ENCODE assay signal across 8 cellular contexts in genomic region chr2:156334496-156335478, GRCh38. TPM values are rescaled to one million over a fixed set of nuclear protein-coding genes. Genes with fewer than 3 reads are reported as not detected.
A peak's percentile ranks its signal among the peaks of the same experiment; 100 is the strongest.
DNase-seq lines count a peak whose midpoint lies in the region; ATAC-seq, FAIRE-seq and TF ChIP-seq lines count a peak whose summit lies in the region.

No MANE protein-coding gene starts in this region.

- ATAC-seq in A549 (peak; percentile 65 to 74), GM18867 (IDR thresholded peaks at IDR 0.05; ENCODE audit: unreplicated experiment) (peak; percentile 15), HG03280 (IDR thresholded peaks at IDR 0.05; ENCODE audit: unreplicated experiment) (peak; percentile 15)
- peak; percentile 38 for ATAC-seq in activated CD8-positive, alpha-beta memory T cell treated with anti-CD3 and anti-CD28 coated beads, Interleukin-2, amount 10 ng/mL, durations not matched to agents 7 days and 5 days

- H4K5ac ChIP-seq in mesendoderm (ENCODE audit: low read length) = no peak overlapping the region

- no peaks in the 10 kb centered on the region for H3K9me3 ChIP-seq in A549
- H3K9me3 ChIP-seq in effector memory CD4-positive, alpha-beta T cell (ENCODE audit: control insufficient read depth, low read length) = no peaks in the 10 kb centered on the region

- peak overlapping the region; percentile 95 for H3K18ac ChIP-seq in mesendoderm (ENCODE audit: low read length)

- peak in 1 of 2 experiments; percentile 25; a peak in 2 of 5 replicates for TF ChIP-seq RAD21 in A549 (conservative IDR thresholded peaks at IDR 0.05 in 1 of 2, IDR thresholded peaks at IDR 0.05 in 1 of 2)

- H3K36me3 Mint-ChIP-seq in activated CD8-positive, alpha-beta memory T cell treated with anti-CD3 and anti-CD28 coated beads, Interleukin-2, amount 10 ng/mL, durations not matched to agents 7 days and 5 days = peaks cover 3% of the 10 kb centered on the region

- H3K23ac ChIP-seq in mesendoderm (ENCODE audit: low read length) = no peak overlapping the region

- peak overlapping the region; percentile 89 for H3K4me3 Mint-ChIP-seq in activated CD8-positive, alpha-beta memory T cell treated with anti-CD3 and anti-CD28 coated beads, Interleukin-2, amount 10 ng/mL, durations not matched to agents 7 days and 5 days

- H2BK120ac ChIP-seq in mesendoderm (ENCODE audit: low read depth, low read length) = no peak overlapping the region

- no peak overlapping the region for H4K8ac ChIP-seq in mesendoderm (ENCODE audit: low read depth, low read length)

- H3K36me3 ChIP-seq in effector memory CD4-positive, alpha-beta T cell (ENCODE audit: control insufficient read depth, insufficient read depth, low read length) = no peaks in the 10 kb centered on the region
- no peaks in the 10 kb centered on the region for H3K36me3 ChIP-seq in mesendoderm (ENCODE audit: control insufficient read depth, insufficient read depth, low read length)

- POLR2A ChIA-PET in A549 (lab: Yijun Ruan, JAX) = interaction anchor here (0.7 to 4.3 kb wide), 20 partner anchors 8 to 962 kb away, joined by 3 to 22 read pairs (median 3); partner anchors contain the start of gene GPD2

- peak overlapping the region; percentile 98 for H3K27ac ChIP-seq in A549
- H3K27ac ChIP-seq in effector memory CD4-positive, alpha-beta T cell (ENCODE audit: insufficient read depth, low read length, poor library complexity, severe bottlenecking) = peak overlapping the region; percentile 98
- H3K27ac ChIP-seq in mesendoderm (ENCODE audit: low read depth, low read length) = peak overlapping the region; percentile 72

- H3K4me1 ChIP-seq in A549 (peaks cover 50% of the 10 kb centered on the region), mesendoderm (ENCODE audit: control insufficient read depth, low read depth, low read length) (peaks cover 4% of the 10 kb centered on the region)
- peaks cover 21% of the 10 kb centered on the region for H3K4me1 ChIP-seq in effector memory CD4-positive, alpha-beta T cell (ENCODE audit: control insufficient read depth, insufficient read depth, low read length, poor library complexity, severe bottlenecking)

- CTCF ChIA-PET in A549 (lab: Yijun Ruan, JAX) = interaction anchor here (0.7 to 2.0 kb wide), 34 partner anchors 10 to 859 kb away, joined by 3 to 37 read pairs (median 3); no protein-coding TSS in a partner anchor
- CTCF ChIA-PET in activated CD8-positive, alpha-beta memory T cell treated with anti-CD3 and anti-CD28 coated beads, Interleukin-2, amount 10 ng/mL, durations not matched to agents 7 days and 5 days (lab: Charles Lee) = interaction anchor here (0.7 to 5.3 kb wide), 22 partner anchors 10 to 1115 kb away, joined by 3 to 26 read pairs (median 4); partner anchors contain the start of gene GPD2

- DNase-seq in A549 (ENCODE audit: low read depth in 1 of 2, low spot score in 1 of 2) (peak; percentile 71 to 93), NCI-H82 (lab: John Stamatoyannopoulos, UW) (peak; percentile 82), mesendoderm (peak; percentile 87)
- DNase-seq in activated CD8-positive, alpha-beta memory T cell treated with anti-CD3 and anti-CD28 coated beads, Interleukin-2, amount 10 ng/mL, durations not matched to agents 7 days and 5 days = peak; percentile 84
- peak; percentile 84 to 86 (median 84) for DNase-seq in effector memory CD4-positive, alpha-beta T cell
- peak; percentile 84 for DNase-seq in stimulated activated CD8-positive, alpha-beta memory T cell treated with anti-CD3 and anti-CD28 coated beads, Interleukin-12 subunit alpha, Interleukin-12 subunit beta, amount 100 ng/mL, for 4 hours (ENCODE audit: low read depth)

- no peak for TF ChIP-seq CTCF in A549 (IDR thresholded peaks at IDR 0.05)

- H3K56ac ChIP-seq in mesendoderm (ENCODE audit: low read length) = peak overlapping the region; percentile 85

- no peak overlapping the region for H2BK5ac ChIP-seq in mesendoderm (ENCODE audit: low read length)

- peak; percentile 55 to 66; a peak in 1 of 5 replicates for TF ChIP-seq EP300 in A549 (IDR thresholded peaks at IDR 0.05)

- no peak overlapping the region for H2BK15ac ChIP-seq in mesendoderm (replicated peaks; ENCODE audit: low read depth)

- H3K79me2 ChIP-seq in mesendoderm (ENCODE audit: control insufficient read depth, insufficient read depth, low read length) = no peaks in the 10 kb centered on the region

- H3K4me3 ChIP-seq in A549 (peak overlapping the region; percentile 87), mesendoderm (ENCODE audit: low read length) (peak overlapping the region; percentile 40)
- peak overlapping the region; percentile 85 for H3K4me3 ChIP-seq in effector memory CD4-positive, alpha-beta T cell (ENCODE audit: insufficient read depth, low read depth, low read length, poor library complexity, severe bottlenecking)

- H3K27ac Mint-ChIP-seq in activated CD8-positive, alpha-beta memory T cell treated with anti-CD3 and anti-CD28 coated beads, Interleukin-2, amount 10 ng/mL, durations not matched to agents 7 days and 5 days = peak overlapping the region; percentile 91

- H3K27me3 Mint-ChIP-seq in activated CD8-positive, alpha-beta memory T cell treated with anti-CD3 and anti-CD28 coated beads, Interleukin-2, amount 10 ng/mL, durations not matched to agents 7 days and 5 days = peaks cover 25% of the 10 kb centered on the region

- peak overlapping the region; percentile 67 for H3K9ac ChIP-seq in mesendoderm (ENCODE audit: low read length)

- WGBS in A549 (ENCODE audit: missing lambda C conversion rate) = 2% methylated on average over 35 of the region's 40 CpGs
- no CpG with 5 or more reads among the region's 40 CpGs for WGBS in mesendoderm (ENCODE audit: extremely low coverage, insufficient coverage, low lambda C conversion rate)

- peak overlapping the region; percentile 65 for H3K4ac ChIP-seq in mesendoderm (ENCODE audit: low read depth, low read length)

- H3K9me3 Mint-ChIP-seq in activated CD8-positive, alpha-beta memory T cell treated with anti-CD3 and anti-CD28 coated beads, Interleukin-2, amount 10 ng/mL, durations not matched to agents 7 days and 5 days (ENCODE audit: low read depth) = no peaks in the 10 kb centered on the region

- no peak for FAIRE-seq in A549 (lab: Jason Lieb, UNC)

- H2AK5ac ChIP-seq in mesendoderm (ENCODE audit: low read length) = no peak overlapping the region

- peak; percentile 42 for TF ChIP-seq POLR2A in A549 (IDR thresholded peaks at IDR 0.05; ENCODE audit: low read length)

- H3K27me3 ChIP-seq in effector memory CD4-positive, alpha-beta T cell (replicated peaks; ENCODE audit: control insufficient read depth, insufficient read depth, low read length, poor library complexity, severe bottlenecking) = no peaks in the 10 kb centered on the region
- peaks cover 21% of the 10 kb centered on the region for H3K27me3 ChIP-seq in mesendoderm (ENCODE audit: insufficient read depth, low read length, poor library complexity)

- H3K79me1 ChIP-seq in mesendoderm (ENCODE audit: low read length) = no peaks in the 10 kb centered on the region

- H3K4me2 ChIP-seq in A549 (peak overlapping the region; percentile 96), mesendoderm (ENCODE audit: low read length) (peak overlapping the region; percentile 90)

- H3K4me1 Mint-ChIP-seq in activated CD8-positive, alpha-beta memory T cell treated with anti-CD3 and anti-CD28 coated beads, Interleukin-2, amount 10 ng/mL, durations not matched to agents 7 days and 5 days = peaks cover 45% of the 10 kb centered on the region

TF ChIP-seq in A549, 52 proteins besides CTCF, POLR2A, EP300 and RAD21 (continues in another document):
- TF ChIP-seq HDAC2 (IDR thresholded peaks at IDR 0.05) = no peak
- TF ChIP-seq ATOH8 (CRISPR knock-in tag; IDR thresholded peaks at IDR 0.05; ENCODE audit: low read depth) = 0 out of 2 replicates have a peak, but pooled peaks have one; percentile 44
- no peak for TF ChIP-seq BHLHE40 (IDR thresholded peaks at IDR 0.05; ENCODE audit: low read depth, low read length)
- no peak for TF ChIP-seq RNF2 (IDR thresholded peaks at IDR 0.05; ENCODE audit: borderline replicate concordance, low read depth)
- TF ChIP-seq NFE2L2 (conservative IDR thresholded peaks at IDR 0.05; ENCODE audit: low read length) = no peak
- TF ChIP-seq CBX2 (IDR thresholded peaks at IDR 0.05; ENCODE audit: borderline replicate concordance, low read depth) = no peak
- no peak for TF ChIP-seq NR3C1 (IDR thresholded peaks at IDR 0.05)
- no peak for TF ChIP-seq CHD4 (IDR thresholded peaks at IDR 0.05; ENCODE audit: borderline replicate concordance)
- TF ChIP-seq PBX3 (IDR thresholded peaks at IDR 0.05) = no peak
- peak; percentile 47 for TF ChIP-seq HOXA7 (CRISPR knock-in tag; IDR thresholded peaks at IDR 0.05)
- TF ChIP-seq PHF8 (IDR thresholded peaks at IDR 0.05; ENCODE audit: borderline replicate concordance, low read depth) = peak; percentile 45; the same call in 1 of the 2 replicates
- TF ChIP-seq ZC3H11A (IDR thresholded peaks at IDR 0.05) = no peak

RNA-seq across cellular contexts. Expression of gene NR4A2, which starts 2.3 kb away (rescaled TPM):
- 7.3 and 9.7 TPM in 2 replicates for polyA plus RNA-seq in A549 (2011; rRNA removed)
- polyA plus RNA-seq in A549 (2012; cell fraction: cytosol; rRNA removed) = 6.7 and 12.4 TPM in 2 replicates
- polyA plus RNA-seq in A549 (2012; cell fraction: nucleus; rRNA removed) = 40.9 and 44.7 TPM in 2 replicates
- polyA plus RNA-seq in A549 (2017; fragmentation: RNase III; extraction: RNeasy Plus Mini Kit Qiagen cat#74134 plus additional on column Dnase treatment) = 1.2 to 2.3 TPM (median 1.9 TPM) in 3 replicates
- polyA minus RNA-seq in A549 (2011; rRNA and poly(A)+ RNA removed) = 23.9 and 29.1 TPM in 2 replicates
- total RNA-seq in activated CD8-positive, alpha-beta memory T cell treated with anti-CD3 and anti-CD28 coated beads, Interleukin-2, amount 10 ng/mL, durations not matched to agents 7 days and 5 days = 10 to 100 TPM in 1 of 2 experiments, 1 to 10 TPM in 1; 3.2 to 14.8 TPM
- polyA plus RNA-seq in mesendoderm (2013, experiment 1 of 2) = 1.1 TPM
- 1.2 TPM for polyA plus RNA-seq in mesendoderm (2013, experiment 2 of 2)

Comparison
In these comparisons a context has a peak if more than half of its experiments do, and no peak if none do; other contexts are left out.
1. Peak in every context shown above with its lines: DNase-seq, ATAC-seq, H3K4me3 ChIP-seq and H3K27ac ChIP-seq.
2. ATAC-seq: peak in every context shown above with its lines; median percentile 70 in A549; 38 in activated CD8-positive, alpha-beta memory T cell treated with anti-CD3 and anti-CD28 coated beads, Interleukin-2, amount 10 ng/mL, durations not matched to agents 7 days and 5 days; 15 in GM18867; 15 in HG03280.